17 cellular contexts compared by ENCODE assay signal in genomic region chr6:136077834-136078576, GRCh38.
A peak's percentile ranks its signal among the peaks of the same experiment; 100 is the strongest.
DNase-seq lines count a peak whose midpoint lies in the region; ATAC-seq, FAIRE-seq and TF ChIP-seq lines count a peak whose summit lies in the region.
"Had no signal": no experiment of that assay in that cellular context is flagged by ENCODE, and none has a peak within 500 bp of the region (broad histone marks: within the 10 kb centered on the region; RNA-seq: fewer than 3 reads in every experiment).

No MANE protein-coding gene starts in this region.

- H3K36me3 ChIP-seq in BE2C (no peaks in the 10 kb centered on the region), keratinocyte (ENCODE audit: control insufficient read depth in 2 of 2, extremely low read depth in 1 of 2, insufficient read depth in 2 of 2, low read length in 2 of 2) (no peaks in the 10 kb centered on the region)
- H3K36me3 ChIP-seq: uterus had no signal

- H3K79me2 ChIP-seq in keratinocyte (ENCODE audit: control insufficient read depth, insufficient read depth, low read length), result no peaks in the 10 kb centered on the region

- H2AFZ ChIP-seq in keratinocyte (ENCODE audit: control insufficient read depth, low read length), result peak overlapping the region; percentile 10

- H3K4me2 ChIP-seq in keratinocyte (ENCODE audit: control insufficient read depth, extremely low read depth, insufficient read depth, low read depth, low read length), result peak overlapping the region; percentile 55

- FAIRE-seq in keratinocyte (lab: Jason Lieb, UNC) (peak; percentile 86), D721Med (lab: Jason Lieb, UNC) (no peak)

- dilution Hi-C loops in keratinocyte (cut with MboI; ENCODE audit: extremely low pct_ligation_motif_present, low sequenced_read_pairs), result no loop called here

- ATAC-seq in left lobe of liver, result no peak
- ATAC-seq: T-cell had no signal

- TF ChIP-seq CTCF in BE2C (IDR thresholded peaks at IDR 0.05; ENCODE audit: low read depth, low read length) (no peak), LNCaP clone FGC (IDR thresholded peaks at IDR 0.05; ENCODE audit: control insufficient read depth, extremely low read depth, insufficient read depth) (no peak), cardiac fibroblast (IDR thresholded peaks at IDR 0.05; ENCODE audit: low read depth, low read length) (no peak), keratinocyte (optimal IDR thresholded peaks at IDR 0.05 in 1 of 3, IDR thresholded peaks at IDR 0.05 in 1 of 3, conservative IDR thresholded peaks at IDR 0.05 in 1 of 3; ENCODE audit: extremely low read depth in 1 of 3, insufficient read depth in 2 of 3, low read length in 3 of 3) (no peak), D721Med (IDR thresholded peaks at IDR 0.05; ENCODE audit: insufficient read depth, missing control alignments) (no peak)

- no peak overlapping the region for H3K27ac ChIP-seq in keratinocyte (ENCODE audit: control insufficient read depth, insufficient read depth, low read length)
- H3K27ac ChIP-seq: HL-60, uterus had no signal

- H3K27me3 ChIP-seq in BE2C (no peaks in the 10 kb centered on the region), keratinocyte (ENCODE audit: control insufficient read depth, extremely low read depth, insufficient read depth, low read length) (no peaks in the 10 kb centered on the region)
- H3K27me3 ChIP-seq: uterus had no signal

- H3K9ac ChIP-seq in keratinocyte (ENCODE audit: control insufficient read depth, extremely low read depth, insufficient read depth, low read length), result no peak overlapping the region

- H3K9me1 ChIP-seq in keratinocyte (ENCODE audit: control insufficient read depth, extremely low read depth, insufficient read depth, low read length), result no peaks in the 10 kb centered on the region

- H3K4me3 ChIP-seq in BE2C (ENCODE audit: low read depth, low read length) (no peak overlapping the region), LNCaP clone FGC (ENCODE audit: low read depth, low read length) (no peak overlapping the region), cardiac fibroblast (replicated peaks in 1 of 2; ENCODE audit: low read depth in 2 of 2, low read length in 2 of 2) (no peak overlapping the region), keratinocyte (ENCODE audit: control insufficient read depth in 2 of 3, extremely low read depth in 1 of 3, insufficient read depth in 2 of 3, low read depth in 1 of 3, low read length in 3 of 3) (no peak overlapping the region)
- H3K4me3 ChIP-seq: uterus had no signal

- no peaks in the 10 kb centered on the region for H3K9me3 ChIP-seq in BE2C
- no peaks in the 10 kb centered on the region for H3K9me3 ChIP-seq in keratinocyte (ENCODE audit: control insufficient read depth, low read depth, low read length)
- H3K9me3 ChIP-seq: uterus had no signal

- H4K20me1 ChIP-seq in keratinocyte (ENCODE audit: control insufficient read depth, extremely low read depth, insufficient read depth, low read length), result no peaks in the 10 kb centered on the region

- H3K4me1 ChIP-seq in BE2C (peaks cover 5% of the 10 kb centered on the region; the same call in 1 of the 2 replicates), keratinocyte (ENCODE audit: control insufficient read depth, extremely low read depth, insufficient read depth, low read length) (peaks cover 5% of the 10 kb centered on the region)
- H3K4me1 ChIP-seq: uterus had no signal

- DNase-seq in BE2C, result peak; percentile 28
- peak; percentile 19 for DNase-seq in LNCaP clone FGC (ENCODE audit: low read depth)
- DNase-seq in cardiac fibroblast (ENCODE audit: low read depth in 2 of 2), result peak; percentile 94 to 96
- DNase-seq in keratinocyte (ENCODE audit: low read depth, low spot score), result peak; percentile 25
- no peak for DNase-seq in D721Med (ENCODE audit: insufficient read length, low spot score)
- no peak for DNase-seq in activated CD8-positive, alpha-beta memory T cell treated with anti-CD3 and anti-CD28 coated beads for 24 hours
- DNase-seq in stimulated activated naive CD4-positive, alpha-beta T cell treated with Interleukin-2 at 50 U/mL for 16 hours (lab: John Stamatoyannopoulos, UW), result no peak
- no peak for DNase-seq in left lobe of liver (ENCODE audit: low spot score)
- DNase-seq: activated CD4-positive, alpha-beta memory T cell treated with anti-CD3 and anti-CD28 coated beads for 36 hours; activated naive CD4-positive, alpha-beta T cell treated with anti-CD3 and anti-CD28 coated beads, Interleukin-2, amount 50 U/mL, for 16 hours; Calu3; naive B cell; NCI-H1092; NCI-H748 treated with DMSO at 0.1 percent for 48 hours; T-cell; uterus had no signal

Comparison
In these comparisons a context has a peak if more than half of its experiments do, and no peak if none do; other contexts are left out.
1. DNase-seq: peak in BE2C (single experiment), LNCaP clone FGC (single experiment), cardiac fibroblast (2 of 2) and keratinocyte (single experiment); none in D721Med (single experiment), activated CD8-positive, alpha-beta memory T cell treated with anti-CD3 and anti-CD28 coated beads for 24 hours (single experiment), stimulated activated naive CD4-positive, alpha-beta T cell treated with Interleukin-2 at 50 U/mL for 16 hours (single experiment) and left lobe of liver (single experiment).